ENCODE assay signal across 11 cellular contexts in genomic region chr14:68782091-68782981, GRCh38. TPM values are rescaled to one million over a fixed set of nuclear protein-coding genes. Genes with fewer than 3 reads are reported as not detected.
A peak's percentile ranks its signal among the peaks of the same experiment; 100 is the strongest.
DNase-seq lines count a peak whose midpoint lies in the region; ATAC-seq and TF ChIP-seq lines count a peak whose summit lies in the region.
"Had no signal": no experiment of that assay in that cellular context is flagged by ENCODE, and none has a peak within 500 bp of the region (broad histone marks: within the 10 kb centered on the region; RNA-seq: fewer than 3 reads in every experiment).

No MANE protein-coding gene starts in this region.

- H2BK5ac ChIP-seq in mesenchymal stem cell (ENCODE audit: low read depth, low read length, poor library complexity, severe bottlenecking): no peak overlapping the region

- H3K9me3 Mint-ChIP-seq in chondrocyte (ENCODE audit: low read depth): no peaks in the 10 kb centered on the region
- H3K9me3 Mint-ChIP-seq: memory B cell had no signal

- H3K9ac ChIP-seq in mesenchymal stem cell (ENCODE audit: low read length): no peak overlapping the region

- H2BK15ac ChIP-seq in mesenchymal stem cell (ENCODE audit: low read depth, poor library complexity, severe bottlenecking): peak overlapping the region; percentile 85

- no peak overlapping the region for H2AFZ ChIP-seq in mesenchymal stem cell (ENCODE audit: low read depth, low read length)

- H4K8ac ChIP-seq in mesenchymal stem cell (ENCODE audit: low read length): peak overlapping the region; percentile 19

- H2AK5ac ChIP-seq in mesenchymal stem cell (ENCODE audit: low read length, severe bottlenecking): peak overlapping the region; percentile 83

- in situ Hi-C loops in transverse colon (cut with MboI; ENCODE audit: low pct_ligation_motif_present in 1 of 4, low pct_unique_long_range_greater_than_20kb in 1 of 4, low sequenced_read_pairs in 3 of 4): loop anchor here in 2 of 4 donors (10.0 kb wide), 1 partner anchor 538 kb away; no protein-coding TSS in a partner anchor

- peaks cover 8% of the 10 kb centered on the region in 2 experiments for H3K36me3 ChIP-seq in mesenchymal stem cell (ENCODE audit: control insufficient read depth in 1 of 2, insufficient read depth in 2 of 2, low read depth in 1 of 2, low read length in 2 of 2)
- no peaks in the 10 kb centered on the region for H3K36me3 ChIP-seq in transverse colon

- ATAC-seq in HG03025 (IDR thresholded peaks at IDR 0.05; ENCODE audit: low FRiP score, unreplicated experiment): no peak

- intact Hi-C loops in transverse colon (cut with DNase I; ENCODE audit: low total_unique reads): loop anchor here (5.0 kb wide), 1 partner anchor 115 kb away; no protein-coding TSS in a partner anchor

- H2BK120ac ChIP-seq in mesenchymal stem cell (ENCODE audit: low read depth, low read length): no peak overlapping the region

- peak overlapping the region in 1 of 2 experiments; percentile 79 for H3K14ac ChIP-seq in mesenchymal stem cell (ENCODE audit: low read length in 2 of 2)

- peak overlapping the region; percentile 52 to 61 for H3K18ac ChIP-seq in mesenchymal stem cell (ENCODE audit: low read depth in 1 of 2, low read length in 2 of 2)

- H3K27ac Mint-ChIP-seq in chondrocyte (ENCODE audit: unreplicated experiment): no peak overlapping the region
- H3K27ac Mint-ChIP-seq: memory B cell had no signal

- H3K4me1 ChIP-seq in mesenchymal stem cell (ENCODE audit: control insufficient read depth, insufficient read depth, low read depth, low read length) (peaks cover 56% of the 10 kb centered on the region), transverse colon (peaks cover 32 to 89% (median 62%) of the 10 kb centered on the region in 4 donors)

- H3K4me3 ChIP-seq in mesenchymal stem cell (ENCODE audit: insufficient read depth in 1 of 2, low read depth in 1 of 2, low read length in 2 of 2): no peak overlapping the region
- H3K4me3 ChIP-seq in transverse colon: no peak overlapping the region

- no peak for TF ChIP-seq EP300 in transverse colon (IDR thresholded peaks at IDR 0.05; ENCODE audit: low read depth)

- TF ChIP-seq CTCF in transverse colon (IDR thresholded peaks at IDR 0.05) (no peak), chondrocyte (IDR thresholded peaks at IDR 0.05) (no peak)

- no peak for TF ChIP-seq POLR2A in transverse colon (IDR thresholded peaks at IDR 0.05)

- H3K27me3 ChIP-seq in mesenchymal stem cell (ENCODE audit: control insufficient read depth in 1 of 2, insufficient read depth in 1 of 2, low read length in 2 of 2): no peaks in the 10 kb centered on the region
- H3K27me3 ChIP-seq in transverse colon: no peaks in the 10 kb centered on the region

- peak; percentile 76 for DNase-seq in activated CD8-positive, alpha-beta memory T cell treated with anti-CD3 and anti-CD28 coated beads for 24 hours
- no peak for DNase-seq in activated CD8-positive, alpha-beta memory T cell treated with anti-CD3 and anti-CD28 coated beads, Interleukin-2, amount 50 U/mL, for 48 hours
- peak; percentile 37 for DNase-seq in activated gamma-delta T cell treated with anti-CD3 and anti-CD28 coated beads, Interleukin-2, amount 50 U/mL, for 16 hours (ENCODE audit: low read depth)
- no peak for DNase-seq in mesenchymal stem cell
- DNase-seq in transverse colon: no peak
- no peak for DNase-seq in COR-L47 (lab: John Stamatoyannopoulos, UW)
- no peak for DNase-seq in chondrocyte (ENCODE audit: low spot score)
- DNase-seq: HCEC 1CT, KBM-7 had no signal

- no peaks in the 10 kb centered on the region for H3K9me3 ChIP-seq in mesenchymal stem cell (ENCODE audit: control insufficient read depth, low read length)
- H3K9me3 ChIP-seq in transverse colon: no peaks in the 10 kb centered on the region

- H2BK12ac ChIP-seq in mesenchymal stem cell (ENCODE audit: low read length in 2 of 2): peak overlapping the region; percentile 88 to 92

- H3K4me1 Mint-ChIP-seq in chondrocyte (ENCODE audit: low read depth): peaks cover 50% of the 10 kb centered on the region

- peak overlapping the region; percentile 65 to 79 for H3K4ac ChIP-seq in mesenchymal stem cell (ENCODE audit: low read depth in 1 of 2, low read length in 2 of 2)

- peak overlapping the region; percentile 81 for H4K91ac ChIP-seq in mesenchymal stem cell (ENCODE audit: low read length)

- H3K23ac ChIP-seq in mesenchymal stem cell (ENCODE audit: low read length in 2 of 2): no peak overlapping the region

- H3K4me2 ChIP-seq in mesenchymal stem cell (ENCODE audit: low read length, poor library complexity, severe bottlenecking): no peak overlapping the region

- no peak overlapping the region for H3K27ac ChIP-seq in mesenchymal stem cell (ENCODE audit: low read length, poor library complexity, severe bottlenecking)
- H3K27ac ChIP-seq in transverse colon: peak overlapping the region; percentile 97 to 100 (median 98)

- WGBS in mesenchymal stem cell: 80% methylated on average over 8 of the region's 10 CpGs
- WGBS in transverse colon (ENCODE audit: low coverage in 1 of 2), 2 donors: 73% methylated on average over 2 to 10 of the region's 10 CpGs

- H3K27me3 Mint-ChIP-seq in chondrocyte (ENCODE audit: low read depth): no peaks in the 10 kb centered on the region
- H3K27me3 Mint-ChIP-seq: memory B cell had no signal

- no peak overlapping the region for H3K4me3 Mint-ChIP-seq in chondrocyte (ENCODE audit: unreplicated experiment)
- H3K4me3 Mint-ChIP-seq: memory B cell had no signal

- peaks cover 2% of the 10 kb centered on the region for H3K36me3 Mint-ChIP-seq in chondrocyte (ENCODE audit: low read depth)

- peaks cover 3% of the 10 kb centered on the region for H3K79me1 ChIP-seq in mesenchymal stem cell (replicated peaks; ENCODE audit: low read length, poor library complexity, severe bottlenecking)

RNA-seq across cellular contexts. Expression of gene ZFP36L1, which starts 10.5 kb away (rescaled TPM):
- 407 TPM for polyA plus RNA-seq in mesenchymal stem cell (2013, experiment 1 of 2)
- polyA plus RNA-seq in mesenchymal stem cell (2013, experiment 2 of 2): 408 TPM
- total RNA-seq in transverse colon (100 to 1,000 TPM; 180 to 712 (median 266) TPM), chondrocyte (82.5 to 195 TPM (median 180 TPM) in 3 replicates)

Comparison
In these comparisons a context has a peak if more than half of its experiments do, and no peak if none do; other contexts are left out.
1. DNase-seq: peak in activated CD8-positive, alpha-beta memory T cell treated with anti-CD3 and anti-CD28 coated beads for 24 hours (single experiment) and activated gamma-delta T cell treated with anti-CD3 and anti-CD28 coated beads, Interleukin-2, amount 50 U/mL, for 16 hours (single experiment); none in activated CD8-positive, alpha-beta memory T cell treated with anti-CD3 and anti-CD28 coated beads, Interleukin-2, amount 50 U/mL, for 48 hours (single experiment), mesenchymal stem cell (single experiment), transverse colon (single experiment), COR-L47 (single experiment) and chondrocyte (single experiment).